1 cellular context compared by ENCODE assay signal in the genomic region with DNA sequence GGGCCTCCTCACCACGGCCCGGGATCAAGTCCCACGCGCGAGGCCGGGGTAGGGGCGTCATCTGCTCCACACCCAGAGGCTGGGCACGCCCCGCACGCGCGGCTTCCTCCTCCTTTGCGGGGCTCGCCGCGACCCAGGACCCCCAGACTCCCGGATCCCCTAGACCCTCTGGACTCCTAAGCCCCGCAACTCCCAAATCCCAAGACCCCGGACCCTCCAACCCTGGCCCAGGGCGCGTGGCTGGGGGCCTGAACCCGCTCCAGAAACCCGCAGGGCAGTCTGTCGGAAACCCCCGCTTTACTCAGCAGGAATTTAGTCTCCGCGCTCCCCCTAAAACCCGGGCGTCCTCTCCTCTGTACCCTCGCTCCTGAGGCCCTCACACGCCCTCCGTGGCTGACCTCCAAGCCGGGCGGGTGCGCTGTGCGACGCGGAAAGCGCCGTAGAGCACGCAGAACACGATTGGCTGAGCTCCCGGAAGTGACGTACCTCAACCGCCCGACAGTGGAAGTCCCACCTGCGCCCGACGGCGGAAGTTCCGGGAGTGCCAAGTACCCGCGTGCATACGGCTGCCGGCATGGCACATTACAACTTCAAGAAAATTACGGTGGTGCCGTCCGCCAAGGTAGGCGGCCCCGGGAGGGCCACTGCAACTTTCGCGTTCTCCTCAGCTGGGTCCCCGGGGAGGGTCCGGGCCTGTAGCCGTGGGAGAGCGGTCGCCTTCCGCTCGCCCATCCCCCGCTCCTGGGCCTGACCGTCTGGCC.
TF ChIP-seq lines count a peak whose summit lies in the region.

A gene (plus strand): TSS at position 529 of the 761 bp plus-strand sequence. CDS start 46 bp downstream, at position 575.

TF ChIP-seq in HCT116, 20 proteins besides CTCF, POLR2A, EP300 and RAD21 (continued from another document):
- no peak for TF ChIP-seq CEBPB (IDR thresholded peaks at IDR 0.05; ENCODE audit: low read depth)
- TF ChIP-seq SIN3A (IDR thresholded peaks at IDR 0.05; ENCODE audit: low read depth): peak; percentile 86
- peak; percentile 75 for TF ChIP-seq ELF1 (IDR thresholded peaks at IDR 0.05; ENCODE audit: borderline replicate concordance, low read depth)
- TF ChIP-seq CBX3 (IDR thresholded peaks at IDR 0.05; ENCODE audit: low read depth): no peak
- TF ChIP-seq, protein P1, sequence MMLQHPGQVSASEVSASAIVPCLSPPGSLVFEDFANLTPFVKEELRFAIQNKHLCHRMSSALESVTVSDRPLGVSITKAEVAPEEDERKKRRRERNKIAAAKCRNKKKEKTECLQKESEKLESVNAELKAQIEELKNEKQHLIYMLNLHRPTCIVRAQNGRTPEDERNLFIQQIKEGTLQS (IDR thresholded peaks at IDR 0.05): no peak
- TF ChIP-seq YY1 (IDR thresholded peaks at IDR 0.05; ENCODE audit: extremely low read depth, insufficient replicate concordance, low read depth, low read length): peak; percentile 66
- TF ChIP-seq, protein P2, sequence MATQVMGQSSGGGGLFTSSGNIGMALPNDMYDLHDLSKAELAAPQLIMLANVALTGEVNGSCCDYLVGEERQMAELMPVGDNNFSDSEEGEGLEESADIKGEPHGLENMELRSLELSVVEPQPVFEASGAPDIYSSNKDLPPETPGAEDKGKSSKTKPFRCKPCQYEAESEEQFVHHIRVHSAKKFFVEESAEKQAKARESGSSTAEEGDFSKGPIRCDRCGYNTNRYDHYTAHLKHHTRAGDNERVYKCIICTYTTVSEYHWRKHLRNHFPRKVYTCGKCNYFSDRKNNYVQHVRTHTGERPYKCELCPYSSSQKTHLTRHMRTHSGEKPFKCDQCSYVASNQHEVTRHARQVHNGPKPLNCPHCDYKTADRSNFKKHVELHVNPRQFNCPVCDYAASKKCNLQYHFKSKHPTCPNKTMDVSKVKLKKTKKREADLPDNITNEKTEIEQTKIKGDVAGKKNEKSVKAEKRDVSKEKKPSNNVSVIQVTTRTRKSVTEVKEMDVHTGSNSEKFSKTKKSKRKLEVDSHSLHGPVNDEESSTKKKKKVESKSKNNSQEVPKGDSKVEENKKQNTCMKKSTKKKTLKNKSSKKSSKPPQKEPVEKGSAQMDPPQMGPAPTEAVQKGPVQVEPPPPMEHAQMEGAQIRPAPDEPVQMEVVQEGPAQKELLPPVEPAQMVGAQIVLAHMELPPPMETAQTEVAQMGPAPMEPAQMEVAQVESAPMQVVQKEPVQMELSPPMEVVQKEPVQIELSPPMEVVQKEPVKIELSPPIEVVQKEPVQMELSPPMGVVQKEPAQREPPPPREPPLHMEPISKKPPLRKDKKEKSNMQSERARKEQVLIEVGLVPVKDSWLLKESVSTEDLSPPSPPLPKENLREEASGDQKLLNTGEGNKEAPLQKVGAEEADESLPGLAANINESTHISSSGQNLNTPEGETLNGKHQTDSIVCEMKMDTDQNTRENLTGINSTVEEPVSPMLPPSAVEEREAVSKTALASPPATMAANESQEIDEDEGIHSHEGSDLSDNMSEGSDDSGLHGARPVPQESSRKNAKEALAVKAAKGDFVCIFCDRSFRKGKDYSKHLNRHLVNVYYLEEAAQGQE (IDR thresholded peaks at IDR 0.05; ENCODE audit: low read depth): no peak
- TF ChIP-seq SRF (IDR thresholded peaks at IDR 0.05; ENCODE audit: low read depth): no peak
- TF ChIP-seq FOSL1 (IDR thresholded peaks at IDR 0.05; ENCODE audit: low read depth): no peak
- TF ChIP-seq, protein P3, sequence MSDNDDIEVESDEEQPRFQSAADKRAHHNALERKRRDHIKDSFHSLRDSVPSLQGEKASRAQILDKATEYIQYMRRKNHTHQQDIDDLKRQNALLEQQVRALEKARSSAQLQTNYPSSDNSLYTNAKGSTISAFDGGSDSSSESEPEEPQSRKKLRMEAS (IDR thresholded peaks at IDR 0.05): peak; percentile 98
